ENCODE assay signal across 12 cellular contexts in genomic region chr6:28757429-28758045, GRCh38.
DNase-seq lines count a peak whose midpoint lies in the region; ATAC-seq and TF ChIP-seq lines count a peak whose summit lies in the region.
"Had no signal": no experiment of that assay in that cellular context is flagged by ENCODE, and none has a peak within 500 bp of the region (broad histone marks: within the 10 kb centered on the region; RNA-seq: fewer than 3 reads in every experiment).

No MANE protein-coding gene starts in this region.

- H2AFZ ChIP-seq in neuron (ENCODE audit: low read depth, low read length): no peak overlapping the region

- H3K36me3 Mint-ChIP-seq in endodermal cell (ENCODE audit: low read depth): peaks cover 23% of the 10 kb centered on the region

- no peaks in the 10 kb centered on the region for H3K4me1 Mint-ChIP-seq in endodermal cell
- H3K4me1 Mint-ChIP-seq: naive B cell had no signal

- peak overlapping the region; percentile 41 for H3K27ac Mint-ChIP-seq in endodermal cell
- H3K27ac Mint-ChIP-seq: naive B cell had no signal

- peak overlapping the region; percentile 22 for H3K9ac ChIP-seq in NT2/D1 (ENCODE audit: insufficient read length, low read depth)
- peak overlapping the region; percentile 35 for H3K9ac ChIP-seq in endodermal cell (ENCODE audit: extremely low read depth, low read length, poor library complexity, severe bottlenecking)

- H3K4me3 ChIP-seq in H7 (ENCODE audit: insufficient read depth, low read depth, low read length) (peak overlapping the region; percentile 62), NT2/D1 (ENCODE audit: insufficient read length, low read depth) (peak overlapping the region; percentile 35), endodermal cell (ENCODE audit: low read length) (peak overlapping the region; percentile 78), neuron (ENCODE audit: low read length) (peak overlapping the region; percentile 15)

- H3K9me3 ChIP-seq in NT2/D1 (ENCODE audit: insufficient read depth, low read length) (no peaks in the 10 kb centered on the region), endodermal cell (ENCODE audit: control insufficient read depth, low read length) (no peaks in the 10 kb centered on the region), neuron (ENCODE audit: low read length) (no peaks in the 10 kb centered on the region)

- TF ChIP-seq CTCF in endodermal cell (conservative IDR thresholded peaks at IDR 0.05): no peak

- DNase-seq in H7 (no peak), NT2/D1 (ENCODE audit: low read depth, low spot score) (no peak), endodermal cell (peak; percentile 79), NCI-H510A (lab: John Stamatoyannopoulos, UW) (no peak)
- DNase-seq: effector CD4-positive, alpha-beta T cell; naive B cell; NCI-H2107; SIG-M5 had no signal

- peak overlapping the region; percentile 64 for H3K4me3 Mint-ChIP-seq in endodermal cell
- H3K4me3 Mint-ChIP-seq: naive B cell had no signal

- H3K27me3 Mint-ChIP-seq in endodermal cell (ENCODE audit: insufficient read depth): peaks cover 71% of the 10 kb centered on the region

- no peak overlapping the region for H3K27ac ChIP-seq in endodermal cell (ENCODE audit: low read depth, low read length)

- no peak for ATAC-seq in GM18867 (IDR thresholded peaks at IDR 0.05; ENCODE audit: unreplicated experiment)
- no peak for ATAC-seq in GM18858 (IDR thresholded peaks at IDR 0.05; ENCODE audit: unreplicated experiment)
- no peak for ATAC-seq in HG02798 (IDR thresholded peaks at IDR 0.05; ENCODE audit: poor library complexity, unreplicated experiment)

- peaks cover 21% of the 10 kb centered on the region for H3K27me3 ChIP-seq in H7 (ENCODE audit: control insufficient read depth, insufficient read depth, low read length)
- peaks cover 5% of the 10 kb centered on the region for H3K27me3 ChIP-seq in NT2/D1 (ENCODE audit: insufficient read depth, insufficient read length)
- peaks cover 5% of the 10 kb centered on the region for H3K27me3 ChIP-seq in endodermal cell (ENCODE audit: control insufficient read depth, insufficient read depth, low read length, poor library complexity, severe bottlenecking)
- H3K27me3 ChIP-seq in neuron (ENCODE audit: insufficient read depth, low read length): peaks cover 29% of the 10 kb centered on the region

- H3K36me3 ChIP-seq in H7 (replicated peaks; ENCODE audit: control insufficient read depth, insufficient read depth, low read length): no peaks in the 10 kb centered on the region
- H3K36me3 ChIP-seq in NT2/D1 (ENCODE audit: insufficient read depth, insufficient read length, low read length): no peaks in the 10 kb centered on the region
- H3K36me3 ChIP-seq in endodermal cell (ENCODE audit: control insufficient read depth, insufficient read depth, low read length): no peaks in the 10 kb centered on the region
- H3K36me3 ChIP-seq in neuron (ENCODE audit: insufficient read depth, low read length): no peaks in the 10 kb centered on the region

- peaks cover 4% of the 10 kb centered on the region for H3K4me1 ChIP-seq in NT2/D1 (ENCODE audit: insufficient read depth, insufficient read length)
- H3K4me1 ChIP-seq in endodermal cell (ENCODE audit: control insufficient read depth, insufficient read depth, low read length): no peaks in the 10 kb centered on the region
- no peaks in the 10 kb centered on the region for H3K4me1 ChIP-seq in neuron (ENCODE audit: insufficient read depth, low read length)

- H3K9me3 Mint-ChIP-seq in endodermal cell: no peaks in the 10 kb centered on the region

- 54 to 60% methylated on average over 32 to 33 of the region's 33 CpGs for WGBS in endodermal cell (ENCODE audit: insufficient coverage in 1 of 2, insufficient read length in 1 of 2), 2 experiments

Comparison
In these comparisons a context has a peak if more than half of its experiments do, and no peak if none do; other contexts are left out.
1. H3K4me3 ChIP-seq: peak in every context shown above with its lines; median percentile 78 in endodermal cell; 62 in H7; 35 in NT2/D1; 15 in neuron.